In the genomic region with DNA sequence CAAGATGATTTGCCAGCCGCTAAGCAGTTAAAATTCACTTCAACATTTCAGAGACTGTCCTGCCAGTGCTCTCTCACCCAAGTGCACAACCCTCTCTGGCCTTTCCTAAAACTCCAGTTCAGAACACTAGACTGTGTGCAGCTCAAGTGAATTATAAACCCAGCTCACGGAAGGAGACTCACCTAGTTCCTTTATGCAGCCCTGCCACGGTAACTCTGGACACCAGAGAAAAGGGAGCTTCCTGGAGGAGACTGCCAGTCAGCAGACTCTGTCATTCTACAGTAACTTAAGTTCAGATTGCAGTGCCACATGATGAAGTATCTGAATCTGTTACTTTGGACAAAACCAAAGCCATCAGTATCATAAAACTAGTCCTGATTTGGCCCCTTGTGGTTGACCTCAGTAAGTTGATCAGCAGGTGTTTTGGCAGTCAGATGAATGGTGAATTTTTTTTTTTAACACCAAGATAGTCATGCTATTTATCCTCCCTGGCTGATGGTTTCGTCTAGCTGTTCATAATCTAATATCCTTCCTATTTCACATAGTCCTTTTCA, we compare ENCODE assay signal across 10 cellular contexts. TPM values are rescaled to one million over a fixed set of nuclear protein-coding genes. Genes with fewer than 3 reads are reported as not detected.
DNase-seq lines count a peak whose midpoint lies in the region; ATAC-seq and TF ChIP-seq lines count a peak whose summit lies in the region.
"Had no signal": no experiment of that assay in that cellular context is flagged by ENCODE, and none has a peak within 500 bp of the region (broad histone marks: within the 10 kb centered on the region; RNA-seq: fewer than 3 reads in every experiment).

No MANE protein-coding gene starts in this region.

- peaks cover 51% of the 10 kb centered on the region for H3K4me1 Mint-ChIP-seq in memory B cell

- H3K4me3 Mint-ChIP-seq in memory B cell = no peak overlapping the region

- no peaks in the 10 kb centered on the region for H3K27me3 Mint-ChIP-seq in memory B cell

- H3K4me3 ChIP-seq in OCI-LY3 (ENCODE audit: low read length) = no peak overlapping the region
- H3K4me3 ChIP-seq: hepatocyte had no signal

- intact Hi-C loops in Right ventricle myocardium inferior (cut with DNase I) = no loop called here

- H3K79me2 ChIP-seq in OCI-LY3 (ENCODE audit: low read length) = peaks cover 90% of the 10 kb centered on the region

- H3K9ac ChIP-seq in OCI-LY3 (ENCODE audit: low read length) = no peak overlapping the region

- no peak overlapping the region for H2AFZ ChIP-seq in OCI-LY3 (ENCODE audit: low read depth, low read length)
- H2AFZ ChIP-seq: hepatocyte had no signal

- ATAC-seq in GM18499 (IDR thresholded peaks at IDR 0.05; ENCODE audit: insufficient read depth, unreplicated experiment) (peak; percentile 25), GM21723 (IDR thresholded peaks at IDR 0.05; ENCODE audit: unreplicated experiment) (peak; percentile 18), memory B cell (ENCODE audit: low read depth) (no peak), Right ventricle myocardium inferior (no peak), HG03025 (IDR thresholded peaks at IDR 0.05; ENCODE audit: low FRiP score, unreplicated experiment) (no peak)

- no peaks in the 10 kb centered on the region for H3K27me3 ChIP-seq in OCI-LY3 (ENCODE audit: low read depth, low read length)
- H3K27me3 ChIP-seq: hepatocyte had no signal

- TF ChIP-seq CTCF in OCI-LY3 (IDR thresholded peaks at IDR 0.05; ENCODE audit: low read depth, low read length) = no peak

- peak overlapping the region; percentile 53 for H3K27ac Mint-ChIP-seq in memory B cell

- DNase-seq in memory B cell (ENCODE audit: low spot score in 2 of 2) (no peak), Right ventricle myocardium inferior (ENCODE audit: missing footprints) (no peak), DMS153 treated with DMSO at 0.1 percent for 48 hours (lab: John Stamatoyannopoulos, UW; ENCODE audit: unreplicated experiment) (no peak), dermis blood vessel endothelial cell (no peak)
- DNase-seq: activated CD4-positive, alpha-beta T cell treated with anti-CD3 and anti-CD28 coated beads, Interleukin-2, amount 50 U/mL, for 48 hours had no signal

- H4K20me1 ChIP-seq in OCI-LY3 (ENCODE audit: insufficient read depth, low read length) = peaks cover 50% of the 10 kb centered on the region

- peaks cover 52% of the 10 kb centered on the region for H3K4me1 ChIP-seq in OCI-LY3 (ENCODE audit: low read length)

- H3K36me3 Mint-ChIP-seq in memory B cell = peaks cover 17% of the 10 kb centered on the region

- no peak overlapping the region; the same call in 1 of the 2 replicates for H3K27ac ChIP-seq in OCI-LY3 (ENCODE audit: low read length)
- H3K27ac ChIP-seq: hepatocyte had no signal

- H3K4me2 ChIP-seq in OCI-LY3 (ENCODE audit: low read length) = peak overlapping the region; percentile 88
- H3K4me2 ChIP-seq: hepatocyte had no signal

- H3K36me3 ChIP-seq in OCI-LY3 (replicated peaks; ENCODE audit: low read depth, low read length) = peaks cover 40% of the 10 kb centered on the region

- H3K9me3 Mint-ChIP-seq in memory B cell = no peaks in the 10 kb centered on the region

- H3K9me3 ChIP-seq in OCI-LY3 (ENCODE audit: insufficient read depth, low read length) = no peaks in the 10 kb centered on the region

RNA-seq across cellular contexts. Expression of gene MTRR, which starts 2.7 kb away (rescaled TPM):
- 32.2 TPM for total RNA-seq in Right ventricle myocardium inferior
- 25.9 and 30.7 TPM in 2 replicates for total RNA-seq in dermis blood vessel endothelial cell

RNA-seq across cellular contexts. Expression of gene FASTKD3, which starts 2.8 kb away (rescaled TPM):
- total RNA-seq in Right ventricle myocardium inferior (7.9 TPM), dermis blood vessel endothelial cell (13.7 and 14.3 TPM in 2 replicates)

RNA-seq across cellular contexts. Expression of gene CFAP90, which starts 20.7 kb away (rescaled TPM):
- total RNA-seq in Right ventricle myocardium inferior (not detected), dermis blood vessel endothelial cell (not detected in 2 replicates)

Comparison
In these comparisons a context has a peak if more than half of its experiments do, and no peak if none do; other contexts are left out.
1. ATAC-seq: peak in GM18499 (single experiment) and GM21723 (single experiment); none in memory B cell (single experiment), Right ventricle myocardium inferior (single experiment) and HG03025 (single experiment).